8 cellular contexts compared by ENCODE assay signal in the genomic region with DNA sequence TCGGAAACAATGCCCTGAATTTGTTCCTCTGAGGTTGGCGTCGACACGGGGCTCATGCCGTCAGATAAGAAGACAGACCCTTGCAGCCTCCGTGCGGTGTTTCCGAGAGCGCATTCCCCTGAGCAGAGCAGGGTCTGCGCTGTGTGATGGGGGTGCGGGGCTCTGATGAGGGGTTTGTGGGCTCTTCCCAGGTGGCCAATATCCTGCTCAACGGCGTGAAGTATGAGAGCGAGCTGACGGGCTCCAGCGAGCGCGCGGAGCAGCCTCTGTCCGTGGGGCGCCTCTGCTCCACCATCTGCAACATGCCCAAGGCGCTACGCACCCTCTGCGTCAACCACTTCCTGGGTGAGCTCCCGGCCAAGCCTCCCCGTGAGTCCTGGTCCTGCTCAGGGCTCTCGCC. TPM values are rescaled to one million over a fixed set of nuclear protein-coding genes. Genes with fewer than 3 reads are reported as not detected.
"Had no signal": no experiment of that assay in that cellular context is flagged by ENCODE, and none has a peak within 500 bp of the region (broad histone marks: within the 10 kb centered on the region; RNA-seq: fewer than 3 reads in every experiment).

No MANE protein-coding gene starts in this region.

- H3K9ac ChIP-seq: GM23248 had no signal

- H3K4me3 ChIP-seq: GM23248 had no signal

- ATAC-seq: HepG2 had no signal

- H3K4me3 Mint-ChIP-seq: H9, IgD-negative memory B cell had no signal

- H3K4me1 Mint-ChIP-seq: H9, IgD-negative memory B cell had no signal

- DNase-seq: GM23248, GOT3, H9, HCEC 1CT had no signal

- H3K27me3 Mint-ChIP-seq: IgD-negative memory B cell had no signal

- FAIRE-seq: HepG2 had no signal

- H3K27ac ChIP-seq: GM23248, HL-60 had no signal

- H3K27ac Mint-ChIP-seq: H9, IgD-negative memory B cell had no signal

- H2AFZ ChIP-seq: GM23248 had no signal

RNA-seq across cellular contexts. Expression of a gene that starts 17.3 kb away (rescaled TPM):
- total RNA-seq: HepG2, HT1080 had no signal
- polyA plus RNA-seq: HepG2 had no signal
